20 cellular contexts compared by ENCODE assay signal in genomic region chr6:146290589-146290901, GRCh38.
A peak's percentile ranks its signal among the peaks of the same experiment; 100 is the strongest.
DNase-seq lines count a peak whose midpoint lies in the region; ATAC-seq and TF ChIP-seq lines count a peak whose summit lies in the region.
"Had no signal": no experiment of that assay in that cellular context is flagged by ENCODE, and none has a peak within 500 bp of the region (broad histone marks: within the 10 kb centered on the region; RNA-seq: fewer than 3 reads in every experiment).

No MANE protein-coding gene starts in this region.

- no peaks in the 10 kb centered on the region for H3K36me3 ChIP-seq in SK-N-SH (replicated peaks in 1 of 2; ENCODE audit: control insufficient read depth in 1 of 2, insufficient read depth in 2 of 2, low read length in 1 of 2)
- H3K36me3 ChIP-seq in HEK293 (ENCODE audit: control insufficient read depth in 2 of 2, insufficient read depth in 1 of 2, low read length in 2 of 2) = no peaks in the 10 kb centered on the region

- no peak for TF ChIP-seq POLR2A in GM18505 (IDR thresholded peaks at IDR 0.05; ENCODE audit: borderline replicate concordance, extremely low read depth, insufficient read depth, insufficient read length)

- CTCF ChIA-PET in SK-N-SH (lab: Yijun Ruan, JAX) = no interaction called here
- CTCF ChIA-PET in HEK293 (lab: Yijun Ruan, JAX) = no interaction called here

- no peak overlapping the region for H3K4me3 Mint-ChIP-seq in chondrocyte (ENCODE audit: unreplicated experiment)
- H3K4me3 Mint-ChIP-seq in osteocyte (ENCODE audit: unreplicated experiment) = no peak overlapping the region
- H3K4me3 Mint-ChIP-seq: CD4-positive, CD25-positive, alpha-beta regulatory T cell had no signal

- no peak for TF ChIP-seq EP300 in SK-N-SH (IDR thresholded peaks at IDR 0.05; ENCODE audit: borderline replicate concordance in 1 of 2, low read depth in 1 of 2, low read length in 1 of 2)

- peaks cover 5% of the 10 kb centered on the region for H3F3A ChIP-seq in SK-N-SH (replicated peaks; ENCODE audit: insufficient read depth)

- no peak overlapping the region for H3K4me3 ChIP-seq in SK-N-SH (ENCODE audit: low read depth in 2 of 2, low read length in 1 of 2)
- no peak overlapping the region for H3K4me3 ChIP-seq in HEK293 (ENCODE audit: low read depth, low read length)
- H3K4me3 ChIP-seq: PC-9 had no signal

- H3K4me1 Mint-ChIP-seq in chondrocyte (ENCODE audit: low read depth) (peaks cover 33% of the 10 kb centered on the region), osteocyte (ENCODE audit: unreplicated experiment) (peaks cover 27% of the 10 kb centered on the region)
- H3K4me1 Mint-ChIP-seq: CD4-positive, CD25-positive, alpha-beta regulatory T cell had no signal

- H2AFZ ChIP-seq in SK-N-SH (ENCODE audit: low read depth) = 0 out of 2 replicates have a peak overlapping the region, but pooled peaks have one; percentile 51
- H2AFZ ChIP-seq: PC-9 had no signal

- no peaks in the 10 kb centered on the region for H3K79me2 ChIP-seq in SK-N-SH (ENCODE audit: insufficient read depth)

- peak overlapping the region; percentile 4; the same call in 1 of the 2 replicates for H3K4me2 ChIP-seq in SK-N-SH
- H3K4me2 ChIP-seq: PC-9 had no signal

- no peaks in the 10 kb centered on the region for H3K27me3 Mint-ChIP-seq in chondrocyte (ENCODE audit: low read depth)
- no peaks in the 10 kb centered on the region for H3K27me3 Mint-ChIP-seq in osteocyte (ENCODE audit: unreplicated experiment)
- H3K27me3 Mint-ChIP-seq: CD4-positive, CD25-positive, alpha-beta regulatory T cell had no signal

- no peaks in the 10 kb centered on the region for H3K27me3 ChIP-seq in SK-N-SH (ENCODE audit: insufficient read depth)

- ATAC-seq in SK-N-SH treated with all-trans-retinoic acid at 6 μM for 48 hours (no peak), GM18505 (IDR thresholded peaks at IDR 0.05; ENCODE audit: unreplicated experiment) (no peak)

- TF ChIP-seq RAD21 in SK-N-SH (IDR thresholded peaks at IDR 0.05; ENCODE audit: low read length) = no peak

- no peaks in the 10 kb centered on the region; a peak in 1 of 4 replicates for H3K4me1 ChIP-seq in SK-N-SH (ENCODE audit: control insufficient read depth in 1 of 2, insufficient read depth in 2 of 2, low read depth in 1 of 2, low read length in 1 of 2)
- no peaks in the 10 kb centered on the region for H3K4me1 ChIP-seq in HEK293 (ENCODE audit: control insufficient read depth, insufficient read depth, low read length)

- no peaks in the 10 kb centered on the region for H3K36me3 Mint-ChIP-seq in chondrocyte (ENCODE audit: low read depth)
- peaks cover 2% of the 10 kb centered on the region for H3K36me3 Mint-ChIP-seq in osteocyte (ENCODE audit: unreplicated experiment)
- H3K36me3 Mint-ChIP-seq: CD4-positive, CD25-positive, alpha-beta regulatory T cell had no signal

- H3K9me2 ChIP-seq in SK-N-SH = no peaks in the 10 kb centered on the region

- H4K20me1 ChIP-seq in SK-N-SH (ENCODE audit: insufficient read depth) = no peaks in the 10 kb centered on the region

- H3K27ac Mint-ChIP-seq in chondrocyte (ENCODE audit: unreplicated experiment) (peak overlapping the region; percentile 81), osteocyte (ENCODE audit: unreplicated experiment) (peak overlapping the region; percentile 25)
- H3K27ac Mint-ChIP-seq: CD4-positive, CD25-positive, alpha-beta regulatory T cell had no signal

- no peak overlapping the region for H3K9ac ChIP-seq in SK-N-SH

- H3K9me3 ChIP-seq in SK-N-SH (no peaks in the 10 kb centered on the region), HEK293 (ENCODE audit: control insufficient read depth, insufficient read depth, low read depth, low read length) (no peaks in the 10 kb centered on the region)

- POLR2A ChIA-PET in SK-N-SH (lab: Yijun Ruan, JAX) = no interaction called here
- POLR2A ChIA-PET in HEK293 (lab: Yijun Ruan, JAX) = no interaction called here

- H3K27ac ChIP-seq in SK-N-SH (ENCODE audit: low read depth in 2 of 2, low read length in 1 of 2) (peak overlapping the region in 1 of 2 experiments; percentile 59; a peak in 3 of 4 replicates), HEK293 (ENCODE audit: extremely low read depth, low read depth, low read length) (no peak overlapping the region)
- H3K27ac ChIP-seq: 22Rv1, PC-9 had no signal

- no peak for DNase-seq in SK-N-SH
- DNase-seq in chondrocyte (ENCODE audit: low spot score) = no peak
- DNase-seq in osteocyte (ENCODE audit: extremely low spot score, unreplicated experiment) = no peak
- DNase-seq in Kasumi-1 (lab: John Stamatoyannopoulos, UW) = no peak
- DNase-seq in ecto neural progenitor cell (ENCODE audit: low spot score) = no peak
- DNase-seq: CD4-positive, CD25-positive, alpha-beta regulatory T cell; GF-D8; MM.1S; NCI-H1048; NCI-H1417 treated with DMSO at 0.1 percent for 48 hours; NCI-H187; NCI-H2107; NCI-H510A; PC-9; RPMI8226; SHP77 treated with DMSO at 0.1 percent for 48 hours had no signal

- peaks cover 22% of the 10 kb centered on the region for H3K9me3 Mint-ChIP-seq in chondrocyte (ENCODE audit: low read depth)
- H3K9me3 Mint-ChIP-seq in osteocyte (ENCODE audit: unreplicated experiment) = peaks cover 12% of the 10 kb centered on the region

- 43% methylated on average over 2 of the region's 2 CpGs for WGBS in SK-N-SH (ENCODE audit: low lambda C conversion rate)

- TF ChIP-seq CTCF in SK-N-SH (IDR thresholded peaks at IDR 0.05) = no peak
- no peak for TF ChIP-seq CTCF in HEK293 (tag by site-specific recombination; IDR thresholded peaks at IDR 0.05)
- TF ChIP-seq CTCF in chondrocyte (IDR thresholded peaks at IDR 0.05) = no peak
- no peak for TF ChIP-seq CTCF in osteocyte (IDR thresholded peaks at IDR 0.05)

TF ChIP-seq in SK-N-SH, 30 proteins besides CTCF, POLR2A, EP300 and RAD21:
- TF ChIP-seq FOXJ3 (CRISPR knock-in tag; IDR thresholded peaks at IDR 0.05) = no peak
- no peak for TF ChIP-seq JUND (IDR thresholded peaks at IDR 0.05)
- TF ChIP-seq NFIC (IDR thresholded peaks at IDR 0.05; ENCODE audit: borderline replicate concordance) = no peak
- no peak for TF ChIP-seq USF1 (IDR thresholded peaks at IDR 0.05; ENCODE audit: borderline replicate concordance, low read depth)

TF ChIP-seq in SK-N-SH treated with all-trans-retinoic acid at 6 μM for 48 hours, 23 proteins besides CTCF, POLR2A, EP300 and RAD21:
- TF ChIP-seq ESRRG (CRISPR knock-in tag; IDR thresholded peaks at IDR 0.05) (no peak), TSHZ2 (CRISPR knock-in tag; IDR thresholded peaks at IDR 0.05) (no peak), ARNTL (CRISPR knock-in tag; IDR thresholded peaks at IDR 0.05; ENCODE audit: borderline replicate concordance, low read depth) (no peak)

TF ChIP-seq in HEK293, 187 proteins besides CTCF, POLR2A, EP300 and RAD21:
- TF ChIP-seq ZNF362 (tag by site-specific recombination; IDR thresholded peaks at IDR 0.05) (0 out of 2 replicates have a peak, but pooled peaks have one; percentile 7), SETDB1 (IDR thresholded peaks at IDR 0.05; ENCODE audit: insufficient read length, low read length) (peak; percentile 34), ZSCAN5A (tag by site-specific recombination; IDR thresholded peaks at IDR 0.05) (no peak)
TF ChIP-seq in HEK293: peak in this region for 2.
